21 cellular contexts compared by ENCODE assay signal in genomic region chr3:128275316-128276150, GRCh38.
DNase-seq lines count a peak whose midpoint lies in the region; TF ChIP-seq lines count a peak whose summit lies in the region.
"Had no signal": no experiment of that assay in that cellular context is flagged by ENCODE, and none has a peak within 500 bp of the region (broad histone marks: within the 10 kb centered on the region; RNA-seq: fewer than 3 reads in every experiment).

No MANE protein-coding gene starts in this region.

- DNase-seq in activated CD8-positive, alpha-beta memory T cell treated with anti-CD3 and anti-CD28 coated beads for 24 hours = peak; percentile 47
- DNase-seq in activated CD8-positive, alpha-beta memory T cell treated with anti-CD3 and anti-CD28 coated beads, Interleukin-2, amount 50 U/mL, for 4 hours = no peak
- peak; percentile 17 for DNase-seq in astrocyte of the spinal cord (ENCODE audit: low read depth, low spot score)
- DNase-seq in kidney tubule cell (ENCODE audit: low spot score) = peak; percentile 46
- peak; percentile 61 to 78 for DNase-seq in vagina (ENCODE audit: extremely low spot score in 2 of 2)
- no peak for DNase-seq in dermis blood vessel endothelial cell
- no peak for DNase-seq in HK-2 (ENCODE audit: unreplicated experiment)
- DNase-seq in Peyer's patch = no peak
- DNase-seq: activated CD4-positive, alpha-beta T cell treated with anti-CD3 and anti-CD28 coated beads for 36 hours; BE2C; body of pancreas; DMS79; left lung; NCI-H187 treated with DMSO at 0.1 percent for 48 hours; NCI-H748 treated with DMSO at 0.1 percent for 48 hours; SIG-M5; stimulated activated CD4-positive, alpha-beta T cell treated with anti-CD3 and anti-CD28 coated beads, Interleukin-1b, Interleukin-23, amount 100 ng/mL, for 48 hours; T-helper 1 cell; testis had no signal

- H3K4me1 ChIP-seq in vagina (peaks cover 32% of the 10 kb centered on the region), Peyer's patch (peaks cover 0 to 6% (median 0%) of the 10 kb centered on the region in 4 donors)
- H3K4me1 ChIP-seq: prostate gland had no signal

- in situ Hi-C loops in astrocyte of the spinal cord (cut with HindIII; ENCODE audit: low sequenced_read_pairs) = no loop called here

- no peak overlapping the region for H3K27ac ChIP-seq in vagina
- H3K27ac ChIP-seq in Peyer's patch = peak overlapping the region in 2 of 4 donors; percentile 28 to 30
- H3K27ac ChIP-seq: body of pancreas, KMS-11, left lung, prostate gland, testis had no signal

- H3K4me3 ChIP-seq in astrocyte of the spinal cord (ENCODE audit: low read depth, low read length) (no peak overlapping the region), vagina (no peak overlapping the region), Peyer's patch (no peak overlapping the region)
- H3K4me3 ChIP-seq: body of pancreas, left lung, prostate gland, testis had no signal

- TF ChIP-seq POLR2A in vagina (IDR thresholded peaks at IDR 0.05) (no peak), Peyer's patch (IDR thresholded peaks at IDR 0.05) (no peak)

- intact Hi-C loops in vagina (cut with DNase I) = no loop called here

- H3K9me3 ChIP-seq in vagina (no peaks in the 10 kb centered on the region), Peyer's patch (no peaks in the 10 kb centered on the region)
- H3K9me3 ChIP-seq: BE2C, body of pancreas, left lung, prostate gland, testis had no signal

- no peaks in the 10 kb centered on the region for H3K36me3 ChIP-seq in vagina
- no peaks in the 10 kb centered on the region for H3K36me3 ChIP-seq in Peyer's patch
- H3K36me3 ChIP-seq: BE2C, prostate gland had no signal

- TF ChIP-seq CTCF in astrocyte of the spinal cord (IDR thresholded peaks at IDR 0.05; ENCODE audit: low read depth, low read length) (no peak), vagina (IDR thresholded peaks at IDR 0.05) (no peak), Peyer's patch (IDR thresholded peaks at IDR 0.05) (no peak)

- no peaks in the 10 kb centered on the region for H3K27me3 ChIP-seq in vagina
- no peaks in the 10 kb centered on the region for H3K27me3 ChIP-seq in Peyer's patch
- H3K27me3 ChIP-seq: BE2C, body of pancreas, left lung, testis had no signal

Comparison
In these comparisons a context has a peak if more than half of its experiments do, and no peak if none do; other contexts are left out.
1. DNase-seq: peak in activated CD8-positive, alpha-beta memory T cell treated with anti-CD3 and anti-CD28 coated beads for 24 hours (single experiment), astrocyte of the spinal cord (single experiment), kidney tubule cell (single experiment) and vagina (2 of 2); none in activated CD8-positive, alpha-beta memory T cell treated with anti-CD3 and anti-CD28 coated beads, Interleukin-2, amount 50 U/mL, for 4 hours (single experiment), dermis blood vessel endothelial cell (single experiment), HK-2 (single experiment) and Peyer's patch (0 of 3).